In the genomic region with DNA sequence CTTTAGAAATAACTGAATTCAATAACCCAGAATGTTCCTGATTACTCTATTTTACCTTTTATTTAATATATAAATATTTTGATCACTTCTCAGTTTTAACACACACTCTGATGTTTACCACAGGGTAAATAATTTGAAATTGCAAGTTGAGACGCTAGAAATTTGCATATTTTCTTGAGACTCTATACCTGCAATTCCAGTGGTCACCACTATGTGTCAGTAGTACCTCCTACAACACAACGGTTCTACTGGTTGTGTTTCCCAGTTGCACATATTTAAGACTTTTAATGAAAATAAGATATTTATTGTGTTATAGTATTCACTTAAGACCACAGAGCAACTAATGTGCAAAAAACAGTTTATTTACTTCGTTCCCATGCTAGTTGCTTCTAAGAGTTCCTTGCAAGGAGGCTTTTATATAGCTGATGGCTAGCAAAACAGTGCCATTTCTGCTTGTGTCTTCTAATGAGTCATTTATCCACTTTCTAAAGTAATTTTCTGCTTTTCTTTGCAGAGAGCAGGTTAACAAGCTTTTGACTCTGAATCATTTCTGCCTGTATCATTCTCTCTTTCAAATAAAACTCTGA, we compare ENCODE assay signal across 10 cellular contexts.
A peak's percentile ranks its signal among the peaks of the same experiment; 100 is the strongest.
DNase-seq lines count a peak whose midpoint lies in the region; ATAC-seq and TF ChIP-seq lines count a peak whose summit lies in the region.
"Had no signal": no experiment of that assay in that cellular context is flagged by ENCODE, and none has a peak within 500 bp of the region (broad histone marks: within the 10 kb centered on the region; RNA-seq: fewer than 3 reads in every experiment).

No MANE protein-coding gene starts in this region.

- peaks cover 30% of the 10 kb centered on the region for H3K27me3 Mint-ChIP-seq in stimulated activated naive CD8-positive, alpha-beta T cell treated with anti-CD3 and anti-CD28 coated beads, Interleukin-15, amount 100 ng/mL, for 72 hours

- no peaks in the 10 kb centered on the region for H3K27me3 ChIP-seq in BE2C
- no peaks in the 10 kb centered on the region for H3K27me3 ChIP-seq in ascending aorta
- no peaks in the 10 kb centered on the region for H3K27me3 ChIP-seq in right lobe of liver

- TF ChIP-seq CTCF in BE2C (IDR thresholded peaks at IDR 0.05; ENCODE audit: low read depth, low read length) = peak; percentile 86
- peak; percentile 55 for TF ChIP-seq CTCF in HFF-Myc (IDR thresholded peaks at IDR 0.05; ENCODE audit: low read depth, low read length, missing control alignments)
- TF ChIP-seq CTCF in ascending aorta (IDR thresholded peaks at IDR 0.05) = peak; percentile 4 to 40 (median 33)
- peak; percentile 45 to 64 (median 52) for TF ChIP-seq CTCF in right lobe of liver (IDR thresholded peaks at IDR 0.05)

- intact Hi-C loops in ascending aorta (cut with DNase I) = loop anchor here (10.0 kb wide), 1 partner anchor 501 kb away; no protein-coding TSS in a partner anchor
- intact Hi-C loops in right lobe of liver (cut with DNase I) = loop anchor here in 1 of 2 donors (10.0 kb wide), 1 partner anchor 401 kb away; no protein-coding TSS in a partner anchor

- WGBS in right lobe of liver (ENCODE audit: insufficient coverage, low coverage, low lambda C conversion rate, missing lambda C conversion rate) = 63% methylated on average over 3 of the region's 3 CpGs

- H3K27ac Mint-ChIP-seq in stimulated activated naive CD8-positive, alpha-beta T cell treated with anti-CD3 and anti-CD28 coated beads, Interleukin-15, amount 100 ng/mL, for 72 hours = no peak overlapping the region
- H3K27ac Mint-ChIP-seq: activated T-helper 17 cell treated with anti-CD3 and anti-CD28 coated beads, Interleukin-2, amount 50 U/mL, for 72 hours had no signal

- no peaks in the 10 kb centered on the region for H3K36me3 ChIP-seq in BE2C
- peaks cover under 1 to 9% of the 10 kb centered on the region in 2 donors for H3K36me3 ChIP-seq in ascending aorta
- H3K36me3 ChIP-seq in right lobe of liver = peaks cover 0 to 16% (median 4%) of the 10 kb centered on the region in 4 donors

- peaks cover 6% of the 10 kb centered on the region for H3K4me1 Mint-ChIP-seq in stimulated activated naive CD8-positive, alpha-beta T cell treated with anti-CD3 and anti-CD28 coated beads, Interleukin-15, amount 100 ng/mL, for 72 hours
- H3K4me1 Mint-ChIP-seq: activated T-helper 17 cell treated with anti-CD3 and anti-CD28 coated beads, Interleukin-2, amount 50 U/mL, for 72 hours had no signal

- no peak for DNase-seq in BE2C
- peak; percentile 21 for DNase-seq in HFF-Myc (ENCODE audit: extremely low read depth, low read depth)
- DNase-seq in ascending aorta (ENCODE audit: low spot score in 2 of 2) = no peak
- no peak for DNase-seq in right lobe of liver
- DNase-seq in stimulated activated CD4-positive, alpha-beta T cell treated with anti-CD3 and anti-CD28 coated beads, Interleukin-15, amount 100 ng/mL, for 24 hours = no peak
- DNase-seq in stimulated activated naive CD8-positive, alpha-beta T cell treated with anti-CD3 and anti-CD28 coated beads, Interleukin-15, amount 100 ng/mL, for 72 hours = no peak
- DNase-seq in DMS153 treated with DMSO at 0.1 percent for 48 hours (lab: John Stamatoyannopoulos, UW; ENCODE audit: unreplicated experiment) = no peak
- DNase-seq: NCI-H524 treated with DMSO at 0.1 percent for 48 hours had no signal

- no peak overlapping the region for H3K4me3 Mint-ChIP-seq in stimulated activated naive CD8-positive, alpha-beta T cell treated with anti-CD3 and anti-CD28 coated beads, Interleukin-15, amount 100 ng/mL, for 72 hours
- H3K4me3 Mint-ChIP-seq: activated T-helper 17 cell treated with anti-CD3 and anti-CD28 coated beads, Interleukin-2, amount 50 U/mL, for 72 hours had no signal

- H3K4me1 ChIP-seq in BE2C (no peaks in the 10 kb centered on the region; the same call in 1 of the 2 replicates), ascending aorta (no peaks in the 10 kb centered on the region), right lobe of liver (no peaks in the 10 kb centered on the region)

- H3K9me3 Mint-ChIP-seq in stimulated activated naive CD8-positive, alpha-beta T cell treated with anti-CD3 and anti-CD28 coated beads, Interleukin-15, amount 100 ng/mL, for 72 hours = no peaks in the 10 kb centered on the region
- H3K9me3 Mint-ChIP-seq: activated T-helper 17 cell treated with anti-CD3 and anti-CD28 coated beads, Interleukin-2, amount 50 U/mL, for 72 hours had no signal

- no peak for TF ChIP-seq POLR2A in right lobe of liver (IDR thresholded peaks at IDR 0.05)

- H3K4me3 ChIP-seq in BE2C (ENCODE audit: low read depth, low read length) (no peak overlapping the region), HFF-Myc (replicated peaks; ENCODE audit: low read depth, low read length) (no peak overlapping the region), ascending aorta (no peak overlapping the region), right lobe of liver (no peak overlapping the region)

- H3K27ac ChIP-seq in ascending aorta (no peak overlapping the region), right lobe of liver (no peak overlapping the region)

- peak in 2 of 4 donors; percentile 30 to 52 for ATAC-seq in right lobe of liver
- ATAC-seq in GM21515 (IDR thresholded peaks at IDR 0.05; ENCODE audit: unreplicated experiment) = no peak
- ATAC-seq in stimulated activated naive CD8-positive, alpha-beta T cell treated with anti-CD3 and anti-CD28 coated beads, Interleukin-15, amount 100 ng/mL, for 72 hours = no peak
- ATAC-seq: activated T-helper 17 cell treated with anti-CD3 and anti-CD28 coated beads, Interleukin-2, amount 50 U/mL, for 72 hours had no signal

- H3K9me3 ChIP-seq in BE2C = no peaks in the 10 kb centered on the region
- H3K9me3 ChIP-seq in ascending aorta = peaks cover 4 to 6% of the 10 kb centered on the region in 2 donors
- peaks cover 0 to 8% (median 0%) of the 10 kb centered on the region in 4 donors for H3K9me3 ChIP-seq in right lobe of liver

Comparison
In these comparisons a context has a peak if more than half of its experiments do, and no peak if none do; other contexts are left out.
1. CTCF ChIP-seq: peak in every context shown above with its lines; median percentile 86 in BE2C; 55 in HFF-Myc; 52 in right lobe of liver; 33 in ascending aorta.